8 cellular contexts compared by ENCODE assay signal in the genomic region with DNA sequence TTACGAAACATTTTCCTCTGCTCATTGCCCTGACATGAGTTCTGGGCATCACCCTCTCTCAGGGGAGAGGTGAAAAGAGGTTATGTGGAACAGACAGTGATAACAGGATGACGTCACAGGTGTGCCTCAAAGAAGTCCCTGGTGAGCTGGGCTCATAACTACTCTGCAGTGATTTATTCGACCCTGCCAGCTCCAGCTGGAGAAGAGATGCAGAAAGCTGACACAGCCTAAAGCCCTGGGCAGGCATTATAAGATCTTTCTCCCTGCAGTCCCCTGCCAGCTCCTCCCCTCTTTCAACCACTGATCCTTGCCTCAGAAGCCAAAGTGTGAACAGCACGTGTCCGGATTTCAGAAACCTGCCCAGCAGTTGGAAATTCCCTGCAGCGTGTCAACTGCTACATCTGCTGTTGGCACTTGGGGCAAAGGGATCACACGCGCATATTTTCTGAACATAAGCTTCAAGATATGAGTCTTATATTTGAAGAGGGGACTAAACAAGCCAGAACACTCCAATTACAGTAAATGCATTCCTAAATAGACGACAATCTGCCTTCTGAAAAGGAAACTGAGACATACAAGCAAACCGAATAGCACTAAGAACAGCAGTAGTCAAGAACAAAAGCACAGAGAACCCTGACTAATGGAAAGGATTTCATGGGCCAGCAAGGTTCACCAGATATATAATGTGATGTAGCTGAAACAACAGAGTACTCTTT.
DNase-seq lines count a peak whose midpoint lies in the region; TF ChIP-seq lines count a peak whose summit lies in the region.

No MANE protein-coding gene starts in this region.

- no peaks in the 10 kb centered on the region for H3K4me1 ChIP-seq in smooth muscle cell (ENCODE audit: low read depth)

- no peak overlapping the region for H2AFZ ChIP-seq in smooth muscle cell (ENCODE audit: low read depth)

- H3K79me2 ChIP-seq in smooth muscle cell (ENCODE audit: low read depth) = peaks cover under 1% of the 10 kb centered on the region

- H3K36me3 ChIP-seq in smooth muscle cell (ENCODE audit: low read depth) = no peaks in the 10 kb centered on the region

- H3K9me3 ChIP-seq in smooth muscle cell (replicated peaks; ENCODE audit: low read depth) = no peaks in the 10 kb centered on the region

- 36% methylated on average over 10 of the region's 10 CpGs for WGBS in smooth muscle cell (ENCODE audit: low lambda C conversion rate)

- DNase-seq in NCI-H82 (lab: John Stamatoyannopoulos, UW) (peak; percentile 56), NCI-H82 treated with DMSO at 0.1 percent for 48 hours (lab: John Stamatoyannopoulos, UW; ENCODE audit: unreplicated experiment) (no peak), fibroblast of villous mesenchyme (ENCODE audit: low read depth) (peak; percentile 97), smooth muscle cell (lab: John Stamatoyannopoulos, UW; ENCODE audit: unreplicated experiment) (peak; percentile 18), germinal center (ENCODE audit: low spot score) (no peak), AG08396 (ENCODE audit: low spot score) (no peak), NCI-H510A (lab: John Stamatoyannopoulos, UW) (no peak)
- DNase-seq in activated CD8-positive, alpha-beta memory T cell treated with anti-CD3 and anti-CD28 coated beads, Interleukin-2, amount 50 U/mL, for 48 hours = peak; percentile 69

- H4K20me1 ChIP-seq in smooth muscle cell (ENCODE audit: low read depth) = peaks cover 10% of the 10 kb centered on the region

- peak overlapping the region; percentile 19 for H3K9ac ChIP-seq in smooth muscle cell (ENCODE audit: low read depth)

- peak overlapping the region; percentile 33 for H3K4me2 ChIP-seq in smooth muscle cell

- no peaks in the 10 kb centered on the region for H3K27me3 ChIP-seq in smooth muscle cell (ENCODE audit: low read depth)

- H3K4me3 ChIP-seq in fibroblast of villous mesenchyme (ENCODE audit: low read depth, low read length) (no peak overlapping the region), smooth muscle cell (no peak overlapping the region)

- TF ChIP-seq CTCF in fibroblast of villous mesenchyme (IDR thresholded peaks at IDR 0.05; ENCODE audit: insufficient read depth, low read depth, low read length) (no peak), smooth muscle cell (IDR thresholded peaks at IDR 0.05; ENCODE audit: borderline replicate concordance, insufficient read depth, poor library complexity, severe bottlenecking) (no peak)

- peak overlapping the region; percentile 78 for H3K27ac ChIP-seq in smooth muscle cell (ENCODE audit: low read depth)

- no peaks in the 10 kb centered on the region for H3F3A ChIP-seq in smooth muscle cell (ENCODE audit: low read depth)

Comparison
In these comparisons a context has a peak if more than half of its experiments do, and no peak if none do; other contexts are left out.
1. DNase-seq: peak in NCI-H82 (single experiment), activated CD8-positive, alpha-beta memory T cell treated with anti-CD3 and anti-CD28 coated beads, Interleukin-2, amount 50 U/mL, for 48 hours (single experiment), fibroblast of villous mesenchyme (single experiment) and smooth muscle cell (single experiment); none in NCI-H82 treated with DMSO at 0.1 percent for 48 hours (single experiment), germinal center (single experiment), AG08396 (single experiment) and NCI-H510A (single experiment).